29 cellular contexts compared by ENCODE assay signal in the genomic region with DNA sequence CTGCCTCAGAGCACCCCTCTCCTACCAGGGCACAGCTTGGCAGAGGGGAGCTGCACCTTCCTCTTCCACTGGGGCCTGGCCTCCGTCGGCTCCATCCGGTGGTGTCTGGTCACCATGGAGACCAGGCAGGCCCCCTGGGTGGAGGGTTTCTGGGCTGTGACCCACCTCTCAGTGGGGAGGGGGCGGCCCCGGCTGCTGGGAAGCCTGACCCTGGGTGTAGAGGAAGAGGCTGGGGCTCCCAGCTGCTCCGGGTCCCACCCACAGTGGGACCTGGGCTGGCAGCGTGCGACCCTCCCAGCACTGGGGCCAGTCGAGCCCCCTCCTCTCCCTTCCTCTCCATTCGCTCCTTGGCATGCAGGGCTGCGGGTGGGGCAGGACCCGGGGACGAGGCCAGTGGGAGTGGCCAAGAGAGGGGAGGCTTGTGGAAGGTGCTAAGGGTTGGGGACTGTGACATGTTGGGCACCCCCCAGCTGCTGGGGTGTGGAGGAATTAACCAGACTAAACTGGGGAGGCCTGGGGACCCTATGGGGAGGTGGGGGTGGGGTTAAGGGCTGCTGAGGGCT. TPM values are rescaled to one million over a fixed set of nuclear protein-coding genes. Genes with fewer than 3 reads are reported as not detected.
A peak's percentile ranks its signal among the peaks of the same experiment; 100 is the strongest.
DNase-seq lines count a peak whose midpoint lies in the region; ATAC-seq and TF ChIP-seq lines count a peak whose summit lies in the region.
"Had no signal": no experiment of that assay in that cellular context is flagged by ENCODE, and none has a peak within 500 bp of the region (broad histone marks: within the 10 kb centered on the region; RNA-seq: fewer than 3 reads in every experiment).

No MANE protein-coding gene starts in this region.

- CTCF ChIA-PET in naive thymus-derived CD4-positive, alpha-beta T cell (lab: Charles Lee) = no interaction called here

- no peaks in the 10 kb centered on the region for H3F3A ChIP-seq in GM23338 (replicated peaks; ENCODE audit: low read depth)

- H3K36me3 Mint-ChIP-seq in GM23338 (ENCODE audit: low read depth) (no peaks in the 10 kb centered on the region), endodermal cell (ENCODE audit: low read depth) (no peaks in the 10 kb centered on the region)
- H3K36me3 Mint-ChIP-seq in naive thymus-derived CD4-positive, alpha-beta T cell = no peaks in the 10 kb centered on the region
- H3K36me3 Mint-ChIP-seq: activated CD8-positive, alpha-beta memory T cell treated with anti-CD3 and anti-CD28 coated beads, Interleukin-2, amount 10 ng/mL, durations not matched to agents 7 days and 5 days had no signal

- no peaks in the 10 kb centered on the region for H3K9me2 ChIP-seq in GM23338 (ENCODE audit: insufficient read depth)
- H3K9me2 ChIP-seq: SK-N-SH had no signal

- H3K36me3 ChIP-seq in GM23338 (ENCODE audit: insufficient read depth) (no peaks in the 10 kb centered on the region), endodermal cell (ENCODE audit: control insufficient read depth, insufficient read depth, low read length) (no peaks in the 10 kb centered on the region)
- H3K36me3 ChIP-seq in naive thymus-derived CD4-positive, alpha-beta T cell (ENCODE audit: control insufficient read depth in 2 of 3, insufficient read depth in 3 of 3, low read length in 3 of 3) = no peaks in the 10 kb centered on the region
- H3K36me3 ChIP-seq: esophagus muscularis mucosa, heart left ventricle, thoracic aorta, uterus had no signal

- H4K20me1 ChIP-seq in GM23338 (replicated peaks; ENCODE audit: insufficient read depth) = no peaks in the 10 kb centered on the region; the same call in 1 of the 2 replicates

- H3K4me1 Mint-ChIP-seq in GM23338 = no peaks in the 10 kb centered on the region; the same call in 1 of the 3 replicates
- no peaks in the 10 kb centered on the region for H3K4me1 Mint-ChIP-seq in endodermal cell
- no peaks in the 10 kb centered on the region for H3K4me1 Mint-ChIP-seq in naive thymus-derived CD4-positive, alpha-beta T cell
- H3K4me1 Mint-ChIP-seq: activated CD8-positive, alpha-beta memory T cell treated with anti-CD3 and anti-CD28 coated beads, Interleukin-2, amount 10 ng/mL, durations not matched to agents 7 days and 5 days; B cell; nephron progenitor cell had no signal

- no peaks in the 10 kb centered on the region for H3K79me2 ChIP-seq in GM23338 (replicated peaks; ENCODE audit: insufficient read depth)
- H3K79me2 ChIP-seq: parathyroid adenoma had no signal

- H3K4me2 ChIP-seq in GM23338 = no peak overlapping the region
- H3K4me2 ChIP-seq: SK-N-SH had no signal

- DNase-seq in 8988T (peak; percentile 71), GM23338 (ENCODE audit: low spot score) (peak; percentile 32), endodermal cell (peak; percentile 74), ureter (ENCODE audit: low spot score) (no peak), Right ventricle myocardium superior (no peak)
- DNase-seq in naive thymus-derived CD4-positive, alpha-beta T cell = no peak
- DNase-seq: activated CD4-positive, CD25-positive, alpha-beta regulatory T cell; activated CD8-positive, alpha-beta memory T cell treated with anti-CD3 and anti-CD28 coated beads, Interleukin-2, amount 10 ng/mL, durations not matched to agents 7 days and 5 days; caudate nucleus; DMS153; foreskin keratinocyte; heart left ventricle; kidney glomerular epithelial cell; NCI-H1092; NCI-H1694 treated with DMSO at 0.1 percent for 48 hours; NCI-H2171; PC-3; uterus had no signal

- H3K27me3 Mint-ChIP-seq in GM23338 (ENCODE audit: insufficient read depth, low read depth, poor library complexity) (peaks cover 1% of the 10 kb centered on the region), endodermal cell (ENCODE audit: insufficient read depth) (no peaks in the 10 kb centered on the region)
- H3K27me3 Mint-ChIP-seq in naive thymus-derived CD4-positive, alpha-beta T cell = peaks cover 0 to 3% (median 0%) of the 10 kb centered on the region in 5 donors
- H3K27me3 Mint-ChIP-seq: activated CD8-positive, alpha-beta memory T cell treated with anti-CD3 and anti-CD28 coated beads, Interleukin-2, amount 10 ng/mL, durations not matched to agents 7 days and 5 days; B cell; stimulated activated naive CD8-positive, alpha-beta T cell treated with anti-CD3 and anti-CD28 coated beads, Interleukin-15, Interleukin-2, amounts not matched to agents 100 ng/mL and 50 ng/mL, for 24 hours had no signal

- H3K9me3 ChIP-seq in endodermal cell (ENCODE audit: control insufficient read depth, low read length) = no peaks in the 10 kb centered on the region
- no peaks in the 10 kb centered on the region for H3K9me3 ChIP-seq in naive thymus-derived CD4-positive, alpha-beta T cell (ENCODE audit: control insufficient read depth in 2 of 3, low read length in 3 of 3)
- H3K9me3 ChIP-seq: esophagus muscularis mucosa, heart left ventricle, SK-N-SH, thoracic aorta, uterus had no signal

- no peak overlapping the region for H3K4me3 ChIP-seq in GM23338
- H3K4me3 ChIP-seq in endodermal cell (ENCODE audit: low read length) = no peak overlapping the region
- no peak overlapping the region for H3K4me3 ChIP-seq in naive thymus-derived CD4-positive, alpha-beta T cell (ENCODE audit: low read length)
- H3K4me3 ChIP-seq: coronary artery, esophagus muscularis mucosa, heart left ventricle, smooth muscle cell, thoracic aorta, uterus had no signal

- 32 to 61% methylated on average over 5 to 13 of the region's 13 CpGs for WGBS in endodermal cell (ENCODE audit: insufficient coverage in 1 of 2, insufficient read length in 1 of 2), 2 experiments

- no peak overlapping the region for H3K9ac ChIP-seq in endodermal cell (ENCODE audit: extremely low read depth, low read length, poor library complexity, severe bottlenecking)
- H3K9ac ChIP-seq: parathyroid adenoma, SK-N-SH had no signal

- H3K4me3 Mint-ChIP-seq in GM23338 (no peak overlapping the region), endodermal cell (no peak overlapping the region)
- no peak overlapping the region for H3K4me3 Mint-ChIP-seq in naive thymus-derived CD4-positive, alpha-beta T cell
- H3K4me3 Mint-ChIP-seq: activated CD8-positive, alpha-beta memory T cell treated with anti-CD3 and anti-CD28 coated beads, Interleukin-2, amount 10 ng/mL, durations not matched to agents 7 days and 5 days; B cell; nephron progenitor cell; stimulated activated naive CD8-positive, alpha-beta T cell treated with anti-CD3 and anti-CD28 coated beads, Interleukin-15, Interleukin-2, amounts not matched to agents 100 ng/mL and 50 ng/mL, for 24 hours had no signal

- TF ChIP-seq CTCF in GM23338 (conservative IDR thresholded peaks at IDR 0.05; ENCODE audit: low read depth in 2 of 2) (no peak), endodermal cell (conservative IDR thresholded peaks at IDR 0.05) (no peak)

- H3K27ac ChIP-seq in GM23338 (ENCODE audit: low read depth) = no peak overlapping the region
- peak overlapping the region; percentile 6 for H3K27ac ChIP-seq in endodermal cell (ENCODE audit: low read depth, low read length)
- no peak overlapping the region for H3K27ac ChIP-seq in naive thymus-derived CD4-positive, alpha-beta T cell (ENCODE audit: low read depth, low read length)
- H3K27ac ChIP-seq: coronary artery, esophagus muscularis mucosa, foreskin keratinocyte, heart left ventricle, parathyroid adenoma, thoracic aorta, uterus had no signal

- H3K4me1 ChIP-seq in GM23338 (ENCODE audit: insufficient read depth) = no peaks in the 10 kb centered on the region
- H3K4me1 ChIP-seq in endodermal cell (ENCODE audit: control insufficient read depth, insufficient read depth, low read length) = no peaks in the 10 kb centered on the region
- H3K4me1 ChIP-seq in naive thymus-derived CD4-positive, alpha-beta T cell (ENCODE audit: control insufficient read depth in 2 of 2, insufficient read depth in 2 of 2, low read length in 2 of 2) = no peaks in the 10 kb centered on the region
- H3K4me1 ChIP-seq: foreskin keratinocyte had no signal

- peak; percentile 55 for ATAC-seq in GM23338
- ATAC-seq in naive thymus-derived CD4-positive, alpha-beta T cell = peak; percentile 22
- no peak for ATAC-seq in HG02973 (IDR thresholded peaks at IDR 0.05; ENCODE audit: unreplicated experiment)
- no peak for ATAC-seq in GM19328 (IDR thresholded peaks at IDR 0.05; ENCODE audit: unreplicated experiment)
- no peak for ATAC-seq in Right ventricle myocardium superior (ENCODE audit: poor library complexity)

- no peak overlapping the region for H2AFZ ChIP-seq in GM23338
- H2AFZ ChIP-seq: parathyroid adenoma had no signal

- no peaks in the 10 kb centered on the region for H3K27me3 ChIP-seq in GM23338 (ENCODE audit: insufficient read depth)
- H3K27me3 ChIP-seq in endodermal cell (ENCODE audit: control insufficient read depth, insufficient read depth, low read length, poor library complexity, severe bottlenecking) = no peaks in the 10 kb centered on the region
- H3K27me3 ChIP-seq in naive thymus-derived CD4-positive, alpha-beta T cell (ENCODE audit: control insufficient read depth in 2 of 2, insufficient read depth in 2 of 2, low read length in 2 of 2) = no peaks in the 10 kb centered on the region

- H3K27ac Mint-ChIP-seq in GM23338 (no peak overlapping the region), endodermal cell (no peak overlapping the region)
- no peak overlapping the region for H3K27ac Mint-ChIP-seq in naive thymus-derived CD4-positive, alpha-beta T cell
- H3K27ac Mint-ChIP-seq: activated CD8-positive, alpha-beta memory T cell treated with anti-CD3 and anti-CD28 coated beads, Interleukin-2, amount 10 ng/mL, durations not matched to agents 7 days and 5 days; B cell; nephron progenitor cell; stimulated activated naive CD8-positive, alpha-beta T cell treated with anti-CD3 and anti-CD28 coated beads, Interleukin-15, Interleukin-2, amounts not matched to agents 100 ng/mL and 50 ng/mL, for 24 hours had no signal

- intact Hi-C loops in naive thymus-derived CD4-positive, alpha-beta T cell (cut with micrococcal nuclease) = no loop called here
- intact Hi-C loops in Right ventricle myocardium superior (cut with DNase I) = no loop called here

- H3K9me3 Mint-ChIP-seq in GM23338 (no peaks in the 10 kb centered on the region; the same call in 2 of the 3 replicates), endodermal cell (no peaks in the 10 kb centered on the region)
- H3K9me3 Mint-ChIP-seq in naive thymus-derived CD4-positive, alpha-beta T cell = no peaks in the 10 kb centered on the region
- H3K9me3 Mint-ChIP-seq: nephron progenitor cell; stimulated activated naive CD8-positive, alpha-beta T cell treated with anti-CD3 and anti-CD28 coated beads, Interleukin-15, Interleukin-2, amounts not matched to agents 100 ng/mL and 50 ng/mL, for 24 hours had no signal

- POLR2A ChIA-PET in naive thymus-derived CD4-positive, alpha-beta T cell (lab: Charles Lee) = no interaction called here

RNA-seq across cellular contexts. Expression of a gene that starts 46.8 kb away (rescaled TPM):
- 15.0 and 20.3 TPM in 2 replicates for total RNA-seq in GM23338 (2014; rRNA removed; shearing (Covaris generic))
- 7.2 and 10.1 TPM in 2 replicates for polyA plus RNA-seq in GM23338 (2016; fragmentation: Nextera tagmentation; extraction: Ambion mirVana)
- total RNA-seq in endodermal cell (10 to 100 TPM in 1 of 2 donors, 1 to 10 TPM in 1; 9.4 to 10.3 TPM), ureter (1.7 TPM), Right ventricle myocardium superior (0.67 TPM)
- 43.7 TPM for polyA plus RNA-seq in endodermal cell (2013, experiment 1 of 2)
- 37.6 TPM for polyA plus RNA-seq in endodermal cell (2013, experiment 2 of 2)
- total RNA-seq in naive thymus-derived CD4-positive, alpha-beta T cell = under 1 TPM in 3 of 5 experiments, not detected in 2; 0.27 to 0.51 (median 0.30) TPM
- not detected for polyA plus RNA-seq in naive thymus-derived CD4-positive, alpha-beta T cell

RNA-seq across cellular contexts. Expression of a gene that starts 50.0 kb away (rescaled TPM):
- 19.7 and 24.9 TPM in 2 replicates for total RNA-seq in GM23338 (2014; rRNA removed; shearing (Covaris generic))
- 7.7 and 10.1 TPM in 2 replicates for polyA plus RNA-seq in GM23338 (2016; fragmentation: Nextera tagmentation; extraction: Ambion mirVana)
- total RNA-seq in endodermal cell (10 to 100 TPM; 23.9 to 25.4 TPM), ureter (61.5 TPM), Right ventricle myocardium superior (46.1 TPM)
- polyA plus RNA-seq in endodermal cell (2013, experiment 1 of 2) = 15.7 TPM
- 14.4 TPM for polyA plus RNA-seq in endodermal cell (2013, experiment 2 of 2)
- total RNA-seq in naive thymus-derived CD4-positive, alpha-beta T cell = 10 to 100 TPM; 38.4 to 59.8 (median 51.2) TPM
- polyA plus RNA-seq in naive thymus-derived CD4-positive, alpha-beta T cell = 10 to 100 TPM; 37.6 to 53.8 TPM

Comparison
In these comparisons a context has a peak if more than half of its experiments do, and no peak if none do; other contexts are left out.
1. DNase-seq: peak in 8988T (single experiment), GM23338 (single experiment) and endodermal cell (single experiment); none in naive thymus-derived CD4-positive, alpha-beta T cell (0 of 9), ureter (single experiment) and Right ventricle myocardium superior (single experiment).
2. ATAC-seq: peak in GM23338 (single experiment) and naive thymus-derived CD4-positive, alpha-beta T cell (single experiment); none in HG02973 (single experiment), GM19328 (single experiment) and Right ventricle myocardium superior (single experiment).